ENCODE assay signal across 27 cellular contexts in genomic region chr16:86478779-86479178, GRCh38. TPM values are rescaled to one million over a fixed set of nuclear protein-coding genes. Genes with fewer than 3 reads are reported as not detected.
"Had no signal": no experiment of that assay in that cellular context is flagged by ENCODE, and none has a peak within 500 bp of the region (broad histone marks: within the 10 kb centered on the region; RNA-seq: fewer than 3 reads in every experiment).

No MANE protein-coding gene starts in this region.

- H3K9me3 ChIP-seq: left lung, upper lobe of right lung had no signal

- H3K36me3 ChIP-seq: left lung, right atrium auricular region, spleen, suprapubic skin, thoracic aorta, tibial artery, upper lobe of right lung had no signal

- H3K9me3 Mint-ChIP-seq: neural crest cell; stimulated activated effector memory CD8-positive, alpha-beta T cell treated with anti-CD3 and anti-CD28 coated beads, Interleukin-12 subunit alpha, Interleukin-12 subunit beta, amount 100 ng/mL, for 72 hours; stimulated activated naive CD8-positive, alpha-beta T cell treated with anti-CD3 and anti-CD28 coated beads, Interleukin-15, Interleukin-2, amounts not matched to agents 100 ng/mL and 50 ng/mL, for 24 hours had no signal

- H3K27ac Mint-ChIP-seq: naive thymus-derived CD8-positive, alpha-beta T cell; nephron; progenitor cell of endocrine pancreas; stimulated activated effector memory CD8-positive, alpha-beta T cell treated with anti-CD3 and anti-CD28 coated beads, Interleukin-12 subunit alpha, Interleukin-12 subunit beta, amount 100 ng/mL, for 72 hours; stimulated activated naive CD8-positive, alpha-beta T cell treated with anti-CD3 and anti-CD28 coated beads, Interleukin-15, Interleukin-2, amounts not matched to agents 100 ng/mL and 50 ng/mL, for 24 hours had no signal

- H3K4me3 ChIP-seq: left lung, lower lobe of right lung, right atrium auricular region, skin epidermis, spleen, suprapubic skin, thoracic aorta, tibial artery, upper lobe of right lung had no signal

- H3K36me3 Mint-ChIP-seq: naive thymus-derived CD8-positive, alpha-beta T cell; stimulated activated effector memory CD8-positive, alpha-beta T cell treated with anti-CD3 and anti-CD28 coated beads, Interleukin-12 subunit alpha, Interleukin-12 subunit beta, amount 100 ng/mL, for 72 hours had no signal

- ATAC-seq: left colon; naive thymus-derived CD8-positive, alpha-beta T cell; sciatic nerve; stimulated activated effector memory CD8-positive, alpha-beta T cell treated with anti-CD3 and anti-CD28 coated beads, Interleukin-12 subunit alpha, Interleukin-12 subunit beta, amount 100 ng/mL, for 72 hours had no signal

- H3K4me3 Mint-ChIP-seq: naive thymus-derived CD8-positive, alpha-beta T cell; nephron; neural crest cell; stimulated activated effector memory CD8-positive, alpha-beta T cell treated with anti-CD3 and anti-CD28 coated beads, Interleukin-12 subunit alpha, Interleukin-12 subunit beta, amount 100 ng/mL, for 72 hours; stimulated activated naive CD8-positive, alpha-beta T cell treated with anti-CD3 and anti-CD28 coated beads, Interleukin-15, Interleukin-2, amounts not matched to agents 100 ng/mL and 50 ng/mL, for 24 hours had no signal

- FAIRE-seq: keratinocyte, urothelium cell line had no signal

- H3K4me1 Mint-ChIP-seq: naive thymus-derived CD8-positive, alpha-beta T cell; stimulated activated effector memory CD8-positive, alpha-beta T cell treated with anti-CD3 and anti-CD28 coated beads, Interleukin-12 subunit alpha, Interleukin-12 subunit beta, amount 100 ng/mL, for 72 hours had no signal

- DNase-seq: hippocampal formation; left colon; left lung; lower lobe of right lung; mammary epithelial cell; naive thymus-derived CD8-positive, alpha-beta T cell; nucleus accumbens; spleen; stimulated activated CD4-positive, alpha-beta T cell treated with anti-CD3 and anti-CD28 coated beads, Interleukin-4, amount 100 ng/mL, for 24 hours; stimulated activated naive CD4-positive, alpha-beta T cell; tibial artery; trophoblast cell; upper lobe of right lung had no signal

- H3K27me3 ChIP-seq: right atrium auricular region, upper lobe of right lung had no signal

- H3K27ac ChIP-seq: right atrium auricular region, skin epidermis, spleen, suprapubic skin, thoracic aorta, tibial artery, upper lobe of right lung had no signal

- H3K4me1 ChIP-seq: right atrium auricular region, spleen, tibial artery had no signal

RNA-seq across cellular contexts. Expression of gene FOXF1, which starts 31.5 kb away (rescaled TPM):
- total RNA-seq: mammary epithelial cell; naive thymus-derived CD8-positive, alpha-beta T cell; neural crest cell; osteocyte; progenitor cell of endocrine pancreas; renal cortical epithelial cell had no signal
- polyA plus RNA-seq: keratinocyte; mammary epithelial cell; naive thymus-derived CD8-positive, alpha-beta T cell had no signal
